In genomic region chr1:30771005-30771404, GRCh38 we compare ENCODE assay signal across 8 cellular contexts. TPM values are rescaled to one million over a fixed set of nuclear protein-coding genes. Genes with fewer than 3 reads are reported as not detected.
"Had no signal": no experiment of that assay in that cellular context is flagged by ENCODE, and none has a peak within 500 bp of the region (broad histone marks: within the 10 kb centered on the region; RNA-seq: fewer than 3 reads in every experiment).

No MANE protein-coding gene starts in this region.

- H3K36me3 Mint-ChIP-seq: IgD-negative memory B cell had no signal

- H3K4me3 Mint-ChIP-seq: IgD-negative memory B cell had no signal

- FAIRE-seq: HepG2, HTR-8/SVneo had no signal

- H3K27me3 Mint-ChIP-seq: IgD-negative memory B cell had no signal

- H3K9me3 Mint-ChIP-seq: IgD-negative memory B cell had no signal

- DNase-seq: IMR-90, KBM-7 had no signal

- H3K27ac ChIP-seq: HL-60 had no signal

RNA-seq across cellular contexts. Expression of gene LAPTM5, which starts 13.4 kb away (rescaled TPM):
- total RNA-seq: IMR-90 had no signal

RNA-seq across cellular contexts. Expression of gene MATN1, which starts 47.6 kb away (rescaled TPM):
- total RNA-seq: HT-29, HT1080, IMR-90 had no signal
- polyA plus RNA-seq: IgD-negative memory B cell had no signal
